ENCODE assay signal across 27 cellular contexts in the genomic region with DNA sequence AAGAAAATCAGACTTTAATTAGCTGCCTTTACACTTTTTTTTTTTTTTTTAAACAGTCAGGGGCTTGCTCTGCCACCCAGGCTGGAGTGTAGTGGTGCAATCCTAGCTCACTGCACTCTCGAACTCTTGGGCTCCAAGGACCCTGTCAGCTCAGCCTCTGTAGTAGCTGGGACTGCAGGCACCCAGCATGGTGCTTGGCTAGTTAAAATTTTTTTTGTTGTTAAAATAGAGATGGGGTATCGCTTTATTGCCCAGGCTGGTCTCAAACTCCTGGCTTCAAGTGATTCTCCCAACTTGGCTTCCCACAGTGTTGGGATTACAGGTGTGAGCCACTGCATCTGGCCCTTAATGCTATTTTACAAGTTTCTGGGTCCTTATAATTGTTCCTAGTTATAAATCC.
DNase-seq lines count a peak whose midpoint lies in the region; ATAC-seq, FAIRE-seq and TF ChIP-seq lines count a peak whose summit lies in the region.
"Had no signal": no experiment of that assay in that cellular context is flagged by ENCODE, and none has a peak within 500 bp of the region (broad histone marks: within the 10 kb centered on the region; RNA-seq: fewer than 3 reads in every experiment).

No MANE protein-coding gene starts in this region.

- no peak overlapping the region for H3K18ac ChIP-seq in H1 (ENCODE audit: extremely low read depth, low read length)

- no peak for TF ChIP-seq POLR2A in H1 (IDR thresholded peaks at IDR 0.05; ENCODE audit: control extremely low read depth in 1 of 2, low read depth in 2 of 2, low read length in 2 of 2)

- no peak for TF ChIP-seq EP300 in H1 (IDR thresholded peaks at IDR 0.05; ENCODE audit: borderline replicate concordance in 1 of 2, low read depth in 2 of 2, low read length in 2 of 2)

- no peaks in the 10 kb centered on the region for H3K79me1 ChIP-seq in H1 (ENCODE audit: low read depth, low read length)

- DNase-seq in G401 (ENCODE audit: low spot score) = peak; percentile 30
- DNase-seq in WTC11 (ENCODE audit: low spot score) = no peak
- DNase-seq in H1 (ENCODE audit: low read depth in 1 of 2, low spot score in 2 of 2) = no peak
- DNase-seq in neural progenitor cell (ENCODE audit: low spot score) = no peak
- DNase-seq in NCI-H1092 treated with DMSO at 0.1 percent for 48 hours (lab: John Stamatoyannopoulos, UW) = no peak
- no peak for DNase-seq in osteoblast (ENCODE audit: insufficient read length, low spot score, missing footprints)
- DNase-seq in activated CD4-positive, alpha-beta T cell treated with anti-CD3 and anti-CD28 coated beads for 4 hours = no peak
- DNase-seq in COLO668 (lab: John Stamatoyannopoulos, UW; ENCODE audit: unreplicated experiment) = no peak
- DNase-seq: AML-193; CD4-positive, alpha-beta T cell; CD8-positive, alpha-beta T cell; COR-L47; DMS 273 treated with DMSO at 0.1 percent for 48 hours; DMS153; DMS53; DMS79; DND-41; EL; GF-D8 had no signal

- no peak overlapping the region for H3K4ac ChIP-seq in H1 (replicated peaks; ENCODE audit: insufficient read length, low read depth, low read length)

- H3K27ac ChIP-seq in H1 (ENCODE audit: low read depth, low read length) (no peak overlapping the region), neural progenitor cell (no peak overlapping the region), osteoblast (ENCODE audit: low read depth, low read length) (no peak overlapping the region)
- H3K27ac ChIP-seq: 22Rv1; A549; BLaER1 treated with 17β-estradiol and CSF1 and Interleukin-3, amounts not matched to agents 10 nM and 100 nM; C4-2B had no signal

- H4K8ac ChIP-seq in H1 (ENCODE audit: extremely low read depth, insufficient read depth, low read length) = no peak overlapping the region

- POLR2A ChIA-PET in WTC11 (lab: Charles Lee) = no interaction called here
- POLR2A ChIA-PET in H1 (lab: Charles Lee; ENCODE audit: partially characterized antibody) = interaction anchor here (0.6 kb wide), 1 partner anchor 489 kb away, joined by 3 read pairs; no protein-coding TSS in a partner anchor

- no peak overlapping the region for H3K4me3 ChIP-seq in H1 (ENCODE audit: extremely low read depth in 1 of 4, insufficient read depth in 2 of 4, low read depth in 3 of 4, low read length in 4 of 4)
- no peak overlapping the region for H3K4me3 ChIP-seq in neural progenitor cell
- no peak overlapping the region for H3K4me3 ChIP-seq in osteoblast (ENCODE audit: insufficient read depth, low read length)
- H3K4me3 ChIP-seq: A549; BLaER1 treated with 17β-estradiol and CSF1 and Interleukin-3, amounts not matched to agents 10 nM and 100 nM had no signal

- H3K79me2 ChIP-seq in H1 (ENCODE audit: control insufficient read depth in 1 of 2, insufficient read depth in 2 of 2, low read length in 2 of 2) = no peaks in the 10 kb centered on the region
- no peaks in the 10 kb centered on the region for H3K79me2 ChIP-seq in neural progenitor cell (ENCODE audit: low read depth)
- no peaks in the 10 kb centered on the region for H3K79me2 ChIP-seq in osteoblast (ENCODE audit: insufficient read depth, low read length)

- ATAC-seq in WTC11 = peak; percentile 30
- ATAC-seq: A549; CD8-positive, alpha-beta T cell had no signal

- H4K20me1 ChIP-seq in H1 (replicated peaks in 1 of 2; ENCODE audit: control insufficient read depth in 1 of 2, insufficient read depth in 2 of 2, low read length in 2 of 2) = no peaks in the 10 kb centered on the region
- no peaks in the 10 kb centered on the region for H4K20me1 ChIP-seq in neural progenitor cell (ENCODE audit: low read depth)
- H4K20me1 ChIP-seq in osteoblast (ENCODE audit: insufficient read depth, low read length) = no peaks in the 10 kb centered on the region
- H4K20me1 ChIP-seq: BLaER1 treated with 17β-estradiol and CSF1 and Interleukin-3, amounts not matched to agents 10 nM and 100 nM had no signal

- no peak overlapping the region for H2BK12ac ChIP-seq in H1 (ENCODE audit: low read depth, low read length)

- H3K27me3 Mint-ChIP-seq in WTC11 (ENCODE audit: low read depth) = no peaks in the 10 kb centered on the region
- peaks cover 2% of the 10 kb centered on the region for H3K27me3 Mint-ChIP-seq in neural progenitor cell (ENCODE audit: insufficient read depth, low read depth)
- H3K27me3 Mint-ChIP-seq: CD4-positive, alpha-beta T cell had no signal

- no peak overlapping the region for H2BK120ac ChIP-seq in H1 (replicated peaks; ENCODE audit: low read depth, low read length)

- H2BK20ac ChIP-seq in H1 (ENCODE audit: low read length) = no peak overlapping the region

- TF ChIP-seq RAD21 in H1 (IDR thresholded peaks at IDR 0.05 in 1 of 2, conservative IDR thresholded peaks at IDR 0.05 in 1 of 2; ENCODE audit: low read depth in 2 of 2, low read length in 2 of 2) = no peak

- in situ Hi-C loops in G401 (cut with HindIII; ENCODE audit: low sequenced_read_pairs) = no loop called here

- H3K36me3 Mint-ChIP-seq in WTC11 (0 out of 2 replicates have a peak, but pooled peaks cover 3% of the 10 kb centered on the region), neural progenitor cell (peaks cover 9% of the 10 kb centered on the region)
- H3K36me3 Mint-ChIP-seq: CD8-positive, alpha-beta T cell had no signal

- H3K4me2 ChIP-seq in H1 (ENCODE audit: insufficient read depth in 1 of 2, low read depth in 2 of 2, low read length in 2 of 2) (no peak overlapping the region), neural progenitor cell (peak overlapping the region; percentile 3), osteoblast (ENCODE audit: insufficient read depth, low read length) (no peak overlapping the region)
- H3K4me2 ChIP-seq: A549; BLaER1 treated with 17β-estradiol and CSF1 and Interleukin-3, amounts not matched to agents 10 nM and 100 nM had no signal

- H2BK15ac ChIP-seq in H1 (ENCODE audit: low read length) = no peak overlapping the region

- 76% methylated on average over 2 of the region's 2 CpGs; no CpG with 5 or more reads in 1 of the 2 experiments for WGBS in H1 (ENCODE audit: extremely low coverage in 1 of 2, insufficient coverage in 1 of 2, insufficient read length in 1 of 2, insufficient replicate concordance in 2 of 2, low coverage in 1 of 2, low lambda C conversion rate in 2 of 2, missing lambda C conversion rate in 1 of 2), 2 experiments

- no peaks in the 10 kb centered on the region for H3K27me3 ChIP-seq in H1 (replicated peaks in 1 of 4; ENCODE audit: control insufficient read depth in 3 of 4, extremely low read depth in 1 of 4, insufficient read depth in 3 of 4, low read length in 3 of 4)
- H3K27me3 ChIP-seq in neural progenitor cell = no peaks in the 10 kb centered on the region
- H3K27me3 ChIP-seq in osteoblast (ENCODE audit: insufficient read depth, low read length) = no peaks in the 10 kb centered on the region
- H3K27me3 ChIP-seq: BLaER1 treated with 17β-estradiol and CSF1 and Interleukin-3, amounts not matched to agents 10 nM and 100 nM had no signal

- H2BK5ac ChIP-seq in H1 (ENCODE audit: low read depth, low read length) = no peak overlapping the region

- no peaks in the 10 kb centered on the region for H3K36me3 ChIP-seq in H1 (ENCODE audit: control insufficient read depth in 2 of 4, insufficient read depth in 4 of 4, low read length in 3 of 4)
- H3K36me3 ChIP-seq in neural progenitor cell = no peaks in the 10 kb centered on the region
- no peaks in the 10 kb centered on the region for H3K36me3 ChIP-seq in osteoblast (ENCODE audit: insufficient read depth, low read length)
- H3K36me3 ChIP-seq: BLaER1 treated with 17β-estradiol and CSF1 and Interleukin-3, amounts not matched to agents 10 nM and 100 nM had no signal

- H4K5ac ChIP-seq in H1 (ENCODE audit: insufficient read length, low read depth, low read length) = no peak overlapping the region

- CTCF ChIA-PET in WTC11 (lab: Charles Lee) (interaction anchor here (1.2 kb wide), 1 partner anchor 17 kb away, joined by 4 read pairs; no protein-coding TSS in a partner anchor), H1 (lab: Charles Lee; ENCODE audit: partially characterized antibody) (interaction anchor here (0.6 to 2.9 kb wide), 6 partner anchors 8 to 653 kb away, joined by 3 to 22 read pairs (median 4); a partner anchor contains a TSS)

- no peak overlapping the region for H2AK5ac ChIP-seq in H1 (ENCODE audit: low read depth, low read length)

- H2AFZ ChIP-seq in H1 (ENCODE audit: low read length) (0 out of 2 replicates have a peak overlapping the region, but pooled peaks have one; percentile 74), neural progenitor cell (replicated peaks) (peak overlapping the region; percentile 40), osteoblast (ENCODE audit: low read length) (no peak overlapping the region)

- no peak overlapping the region for H3K56ac ChIP-seq in H1 (replicated peaks; ENCODE audit: insufficient read length, low read depth, low read length)

- H3K14ac ChIP-seq in H1 (ENCODE audit: insufficient read length) = no peak overlapping the region

- TF ChIP-seq CTCF in WTC11 (IDR thresholded peaks at IDR 0.05) = no peak
- TF ChIP-seq CTCF in H1 (IDR thresholded peaks at IDR 0.05; ENCODE audit: control extremely low read depth in 1 of 3, insufficient read depth in 1 of 3, low read depth in 1 of 3, low read length in 3 of 3) = no peak
- no peak for TF ChIP-seq CTCF in neural progenitor cell (IDR thresholded peaks at IDR 0.05)
- TF ChIP-seq CTCF in osteoblast (IDR thresholded peaks at IDR 0.05; ENCODE audit: extremely low read depth, low read depth, low read length) = no peak

- no peaks in the 10 kb centered on the region for H3K23me2 ChIP-seq in H1 (ENCODE audit: low read depth, low read length)

- peaks cover under 1% of the 10 kb centered on the region for H3F3A ChIP-seq in neural progenitor cell (ENCODE audit: low read depth)

- peaks cover 0 to 2% (median 0%) of the 10 kb centered on the region in 4 experiments; a peak in 1 of 7 replicates for H3K4me1 ChIP-seq in H1 (replicated peaks in 1 of 4; ENCODE audit: control insufficient read depth in 3 of 4, insufficient read depth in 4 of 4, low read length in 3 of 4)
- peaks cover 8% of the 10 kb centered on the region for H3K4me1 ChIP-seq in neural progenitor cell
- H3K4me1 ChIP-seq in osteoblast (ENCODE audit: insufficient read depth, low read length) = no peaks in the 10 kb centered on the region
- H3K4me1 ChIP-seq: A549; BLaER1 treated with 17β-estradiol and CSF1 and Interleukin-3, amounts not matched to agents 10 nM and 100 nM had no signal

- H3K9me3 Mint-ChIP-seq in WTC11 = peaks cover 13% of the 10 kb centered on the region
- H3K9me3 Mint-ChIP-seq in neural progenitor cell = peaks cover 21% of the 10 kb centered on the region
- H3K9me3 Mint-ChIP-seq: CD4-positive, alpha-beta T cell; CD8-positive, alpha-beta T cell had no signal

- H3K9ac ChIP-seq in H1 (replicated peaks in 1 of 4; ENCODE audit: extremely low read depth in 1 of 4, low read depth in 3 of 4, low read length in 3 of 4) = no peak overlapping the region
- H3K9ac ChIP-seq in neural progenitor cell = no peak overlapping the region
- H3K9ac ChIP-seq: BLaER1 treated with 17β-estradiol and CSF1 and Interleukin-3, amounts not matched to agents 10 nM and 100 nM had no signal

- peaks cover 13% of the 10 kb centered on the region for H3K4me1 Mint-ChIP-seq in WTC11
- H3K4me1 Mint-ChIP-seq in neural progenitor cell = peaks cover 17% of the 10 kb centered on the region
- H3K4me1 Mint-ChIP-seq: B cell had no signal

- no peak overlapping the region for H3K23ac ChIP-seq in H1 (ENCODE audit: insufficient read length)

- FAIRE-seq in H1 (lab: Jason Lieb, UNC) = no peak
- FAIRE-seq: A549, G401.6, GM12891, GM19239 had no signal

- no peak overlapping the region for H3K4me3 Mint-ChIP-seq in WTC11
- H3K4me3 Mint-ChIP-seq in neural progenitor cell = no peak overlapping the region
- H3K4me3 Mint-ChIP-seq: B cell; CD4-positive, alpha-beta T cell; CD8-positive, alpha-beta T cell had no signal

- H3K9me3 ChIP-seq in H1 (ENCODE audit: insufficient read depth in 2 of 2, low read depth in 1 of 2, low read length in 1 of 2) (no peaks in the 10 kb centered on the region), neural progenitor cell (ENCODE audit: low read depth) (no peaks in the 10 kb centered on the region), osteoblast (ENCODE audit: low read depth, low read length) (no peaks in the 10 kb centered on the region)
- H3K9me3 ChIP-seq: A549; BLaER1 treated with 17β-estradiol and CSF1 and Interleukin-3, amounts not matched to agents 10 nM and 100 nM had no signal

- H3K27ac Mint-ChIP-seq in WTC11 (no peak overlapping the region), neural progenitor cell (no peak overlapping the region)
- H3K27ac Mint-ChIP-seq: B cell; CD4-positive, alpha-beta T cell; CD8-positive, alpha-beta T cell had no signal

- no peak overlapping the region for H4K91ac ChIP-seq in H1 (replicated peaks; ENCODE audit: insufficient read length, low read length)
